ENCODE assay signal across 28 cellular contexts in genomic region chr16:29912087-29912486, GRCh38. TPM values are rescaled to one million over a fixed set of nuclear protein-coding genes. Genes with fewer than 3 reads are reported as not detected.
DNase-seq lines count a peak whose midpoint lies in the region; ATAC-seq and TF ChIP-seq lines count a peak whose summit lies in the region.
"Had no signal": no experiment of that assay in that cellular context is flagged by ENCODE, and none has a peak within 500 bp of the region (broad histone marks: within the 10 kb centered on the region; RNA-seq: fewer than 3 reads in every experiment).

No MANE protein-coding gene starts in this region.

- no peaks in the 10 kb centered on the region for H3K4me1 ChIP-seq in transverse colon
- H3K4me1 ChIP-seq: esophagus squamous epithelium, right lobe of liver had no signal

- no peak overlapping the region for H3K4me3 ChIP-seq in transverse colon
- H3K4me3 ChIP-seq: esophagus squamous epithelium, GM23248, right lobe of liver had no signal

- no peak for ATAC-seq in HG03457 (IDR thresholded peaks at IDR 0.05; ENCODE audit: unreplicated experiment)
- ATAC-seq: activated CD8-positive, alpha-beta T cell treated with anti-CD3 and anti-CD28 coated beads for 36 hours; CD8-positive, alpha-beta T cell; Right ventricle myocardium inferior; SK-N-SH treated with all-trans-retinoic acid at 6 μM for 48 hours had no signal

- WGBS in transverse colon (ENCODE audit: low coverage in 1 of 2), 2 donors, result 83% methylated on average over 11 of the region's 11 CpGs; no CpG with 5 or more reads in 1 of the 2 donors

- TF ChIP-seq POLR2A in transverse colon (IDR thresholded peaks at IDR 0.05), result no peak

- TF ChIP-seq EP300 in transverse colon (IDR thresholded peaks at IDR 0.05; ENCODE audit: low read depth), result no peak

- H3K36me3 ChIP-seq in transverse colon, result no peaks in the 10 kb centered on the region
- H3K36me3 ChIP-seq: right lobe of liver had no signal

- peak; percentile 21 for DNase-seq in DMS53 treated with DMSO at 0.1 percent for 48 hours (lab: John Stamatoyannopoulos, UW; ENCODE audit: unreplicated experiment)
- DNase-seq in NCI-H69 (lab: John Stamatoyannopoulos, UW), result peak; percentile 57
- DNase-seq in left kidney (ENCODE audit: low read depth, low spot score), result peak; percentile 21
- no peak for DNase-seq in transverse colon
- no peak for DNase-seq in effector CD8-positive, alpha-beta T cell (lab: John Stamatoyannopoulos, UW)
- DNase-seq: activated CD4-positive, alpha-beta T cell treated with anti-CD3 and anti-CD28 coated beads for 1 hour; activated CD8-positive, alpha-beta T cell treated with anti-CD3 and anti-CD28 coated beads for 36 hours; activated effector memory CD4-positive, alpha-beta T cell treated with Interleukin-2 at 50 U/mL for 16 hours; CD8-positive, alpha-beta T cell; central memory CD4-positive, alpha-beta T cell; dermis blood vessel endothelial cell; esophagus squamous epithelium; foreskin melanocyte; GM23248; KBM-7; NCI-H1105 treated with DMSO at 0.1 percent for 48 hours; NCI-H2107; NCI-H446 treated with DMSO at 0.1 percent for 48 hours; OCI-M1; right lobe of liver; stimulated activated CD4-positive, alpha-beta T cell treated with anti-CD3 and anti-CD28 coated beads, Interleukin-12 subunit alpha, Interleukin-12 subunit beta, amount 100 ng/mL, for 4 hours; stimulated activated CD4-positive, alpha-beta T cell treated with anti-CD3 and anti-CD28 coated beads, Interleukin-4, amount 100 ng/mL, for 1 hour; T-helper 2 cell had no signal

- H3K27me3 ChIP-seq in transverse colon, result no peaks in the 10 kb centered on the region
- H3K27me3 ChIP-seq: esophagus squamous epithelium, neutrophil, right lobe of liver had no signal

- in situ Hi-C loops in transverse colon (cut with MboI; ENCODE audit: low pct_ligation_motif_present in 1 of 4, low pct_unique_long_range_greater_than_20kb in 1 of 4, low sequenced_read_pairs in 3 of 4), result no loop called here

- intact Hi-C loops in transverse colon (cut with DNase I; ENCODE audit: low total_unique reads), result no loop called here

- no peak overlapping the region for H3K27ac ChIP-seq in transverse colon
- H3K27ac ChIP-seq: esophagus squamous epithelium, GM23248, neutrophil, right lobe of liver had no signal

- no peaks in the 10 kb centered on the region for H3K9me3 ChIP-seq in transverse colon
- H3K9me3 ChIP-seq: esophagus squamous epithelium, neutrophil, right lobe of liver had no signal

- TF ChIP-seq CTCF in transverse colon (IDR thresholded peaks at IDR 0.05), result no peak

RNA-seq across cellular contexts. Expression of gene ASPHD1, which starts 11.8 kb away (rescaled TPM):
- 1 to 10 TPM in 2 of 4 donors, under 1 TPM in 1, not detected in 1; 0.40 to 1.2 (median 1.1) TPM for total RNA-seq in transverse colon
- total RNA-seq: B cell; CD8-positive, alpha-beta T cell; dermis blood vessel endothelial cell had no signal

RNA-seq across cellular contexts. Expression of gene SEZ6L2, which starts 12.7 kb away (rescaled TPM):
- total RNA-seq in transverse colon, result 1 to 10 TPM; 2.0 to 9.7 (median 6.3) TPM
- total RNA-seq: B cell; CD8-positive, alpha-beta T cell had no signal

RNA-seq across cellular contexts. Expression of gene KCTD13, which starts 13.9 kb away (rescaled TPM):
- total RNA-seq in transverse colon, result 100 to 1,000 TPM in 1 of 4 donors, 10 to 100 TPM in 3; 40.3 to 110 (median 57.4) TPM

RNA-seq across cellular contexts. Expression of gene CDIPT, which starts 49.1 kb away (rescaled TPM):
- total RNA-seq in transverse colon, result 100 to 1,000 TPM in 1 of 4 donors, 10 to 100 TPM in 3; 58.5 to 139 (median 94.5) TPM

RNA-seq across cellular contexts. Expression of gene TMEM219, which starts 49.8 kb away (rescaled TPM):
- total RNA-seq in transverse colon, result 100 to 1,000 TPM; 149 to 210 (median 158) TPM

Comparison
In these comparisons a context has a peak if more than half of its experiments do, and no peak if none do; other contexts are left out.
1. DNase-seq: peak in DMS53 treated with DMSO at 0.1 percent for 48 hours (single experiment), NCI-H69 (single experiment) and left kidney (single experiment); none in transverse colon (single experiment) and effector CD8-positive, alpha-beta T cell (single experiment).